In the genomic region with DNA sequence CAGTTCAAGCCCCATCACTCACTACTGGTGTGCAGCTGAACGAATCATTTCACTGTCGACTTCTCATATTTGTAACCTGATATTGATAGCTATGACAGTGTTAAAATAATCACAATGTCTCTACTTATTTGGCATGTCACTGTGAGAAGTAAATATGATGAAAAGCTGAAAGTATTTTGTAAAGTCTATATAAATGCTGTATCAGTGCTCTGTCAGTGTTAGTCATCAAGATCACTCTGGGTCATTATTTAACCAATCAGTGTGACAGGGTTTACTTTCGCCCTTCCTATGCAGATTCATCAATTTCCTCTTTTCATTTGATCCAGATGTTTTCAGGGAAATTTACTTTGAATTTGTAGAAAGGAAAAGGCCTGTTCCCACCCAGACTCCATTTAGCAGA, we compare ENCODE assay signal across 1 cellular context.
TF ChIP-seq lines count a peak whose summit lies in the region.

No MANE protein-coding gene starts in this region.

TF ChIP-seq in GM23338, 12 proteins besides CTCF, POLR2A, EP300 and RAD21:
- TF ChIP-seq CREB1 (CRISPR knock-in tag; IDR thresholded peaks at IDR 0.05; ENCODE audit: low read depth) (no peak), EZH2phosphoT487 (IDR thresholded peaks at IDR 0.05; ENCODE audit: unreplicated experiment) (no peak), EZH2 (IDR thresholded peaks at IDR 0.05; ENCODE audit: low read depth, unreplicated experiment) (no peak), ZNF331 (CRISPR knock-in tag; IDR thresholded peaks at IDR 0.05; ENCODE audit: low read depth) (no peak), STAT1 (IDR thresholded peaks at IDR 0.05; ENCODE audit: unreplicated experiment) (no peak), POLR2AphosphoS5 (IDR thresholded peaks at IDR 0.05; ENCODE audit: low read depth) (no peak), ZNF114 (CRISPR knock-in tag; IDR thresholded peaks at IDR 0.05) (no peak), ETS1 (IDR thresholded peaks at IDR 0.05) (no peak), JUNB (IDR thresholded peaks at IDR 0.05; ENCODE audit: unreplicated experiment) (no peak), NANOG (IDR thresholded peaks at IDR 0.05; ENCODE audit: borderline replicate concordance) (no peak)
- TF ChIP-seq, protein P1, sequence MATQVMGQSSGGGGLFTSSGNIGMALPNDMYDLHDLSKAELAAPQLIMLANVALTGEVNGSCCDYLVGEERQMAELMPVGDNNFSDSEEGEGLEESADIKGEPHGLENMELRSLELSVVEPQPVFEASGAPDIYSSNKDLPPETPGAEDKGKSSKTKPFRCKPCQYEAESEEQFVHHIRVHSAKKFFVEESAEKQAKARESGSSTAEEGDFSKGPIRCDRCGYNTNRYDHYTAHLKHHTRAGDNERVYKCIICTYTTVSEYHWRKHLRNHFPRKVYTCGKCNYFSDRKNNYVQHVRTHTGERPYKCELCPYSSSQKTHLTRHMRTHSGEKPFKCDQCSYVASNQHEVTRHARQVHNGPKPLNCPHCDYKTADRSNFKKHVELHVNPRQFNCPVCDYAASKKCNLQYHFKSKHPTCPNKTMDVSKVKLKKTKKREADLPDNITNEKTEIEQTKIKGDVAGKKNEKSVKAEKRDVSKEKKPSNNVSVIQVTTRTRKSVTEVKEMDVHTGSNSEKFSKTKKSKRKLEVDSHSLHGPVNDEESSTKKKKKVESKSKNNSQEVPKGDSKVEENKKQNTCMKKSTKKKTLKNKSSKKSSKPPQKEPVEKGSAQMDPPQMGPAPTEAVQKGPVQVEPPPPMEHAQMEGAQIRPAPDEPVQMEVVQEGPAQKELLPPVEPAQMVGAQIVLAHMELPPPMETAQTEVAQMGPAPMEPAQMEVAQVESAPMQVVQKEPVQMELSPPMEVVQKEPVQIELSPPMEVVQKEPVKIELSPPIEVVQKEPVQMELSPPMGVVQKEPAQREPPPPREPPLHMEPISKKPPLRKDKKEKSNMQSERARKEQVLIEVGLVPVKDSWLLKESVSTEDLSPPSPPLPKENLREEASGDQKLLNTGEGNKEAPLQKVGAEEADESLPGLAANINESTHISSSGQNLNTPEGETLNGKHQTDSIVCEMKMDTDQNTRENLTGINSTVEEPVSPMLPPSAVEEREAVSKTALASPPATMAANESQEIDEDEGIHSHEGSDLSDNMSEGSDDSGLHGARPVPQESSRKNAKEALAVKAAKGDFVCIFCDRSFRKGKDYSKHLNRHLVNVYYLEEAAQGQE (IDR thresholded peaks at IDR 0.05; ENCODE audit: unreplicated experiment), result no peak
- TF ChIP-seq, protein P2, sequence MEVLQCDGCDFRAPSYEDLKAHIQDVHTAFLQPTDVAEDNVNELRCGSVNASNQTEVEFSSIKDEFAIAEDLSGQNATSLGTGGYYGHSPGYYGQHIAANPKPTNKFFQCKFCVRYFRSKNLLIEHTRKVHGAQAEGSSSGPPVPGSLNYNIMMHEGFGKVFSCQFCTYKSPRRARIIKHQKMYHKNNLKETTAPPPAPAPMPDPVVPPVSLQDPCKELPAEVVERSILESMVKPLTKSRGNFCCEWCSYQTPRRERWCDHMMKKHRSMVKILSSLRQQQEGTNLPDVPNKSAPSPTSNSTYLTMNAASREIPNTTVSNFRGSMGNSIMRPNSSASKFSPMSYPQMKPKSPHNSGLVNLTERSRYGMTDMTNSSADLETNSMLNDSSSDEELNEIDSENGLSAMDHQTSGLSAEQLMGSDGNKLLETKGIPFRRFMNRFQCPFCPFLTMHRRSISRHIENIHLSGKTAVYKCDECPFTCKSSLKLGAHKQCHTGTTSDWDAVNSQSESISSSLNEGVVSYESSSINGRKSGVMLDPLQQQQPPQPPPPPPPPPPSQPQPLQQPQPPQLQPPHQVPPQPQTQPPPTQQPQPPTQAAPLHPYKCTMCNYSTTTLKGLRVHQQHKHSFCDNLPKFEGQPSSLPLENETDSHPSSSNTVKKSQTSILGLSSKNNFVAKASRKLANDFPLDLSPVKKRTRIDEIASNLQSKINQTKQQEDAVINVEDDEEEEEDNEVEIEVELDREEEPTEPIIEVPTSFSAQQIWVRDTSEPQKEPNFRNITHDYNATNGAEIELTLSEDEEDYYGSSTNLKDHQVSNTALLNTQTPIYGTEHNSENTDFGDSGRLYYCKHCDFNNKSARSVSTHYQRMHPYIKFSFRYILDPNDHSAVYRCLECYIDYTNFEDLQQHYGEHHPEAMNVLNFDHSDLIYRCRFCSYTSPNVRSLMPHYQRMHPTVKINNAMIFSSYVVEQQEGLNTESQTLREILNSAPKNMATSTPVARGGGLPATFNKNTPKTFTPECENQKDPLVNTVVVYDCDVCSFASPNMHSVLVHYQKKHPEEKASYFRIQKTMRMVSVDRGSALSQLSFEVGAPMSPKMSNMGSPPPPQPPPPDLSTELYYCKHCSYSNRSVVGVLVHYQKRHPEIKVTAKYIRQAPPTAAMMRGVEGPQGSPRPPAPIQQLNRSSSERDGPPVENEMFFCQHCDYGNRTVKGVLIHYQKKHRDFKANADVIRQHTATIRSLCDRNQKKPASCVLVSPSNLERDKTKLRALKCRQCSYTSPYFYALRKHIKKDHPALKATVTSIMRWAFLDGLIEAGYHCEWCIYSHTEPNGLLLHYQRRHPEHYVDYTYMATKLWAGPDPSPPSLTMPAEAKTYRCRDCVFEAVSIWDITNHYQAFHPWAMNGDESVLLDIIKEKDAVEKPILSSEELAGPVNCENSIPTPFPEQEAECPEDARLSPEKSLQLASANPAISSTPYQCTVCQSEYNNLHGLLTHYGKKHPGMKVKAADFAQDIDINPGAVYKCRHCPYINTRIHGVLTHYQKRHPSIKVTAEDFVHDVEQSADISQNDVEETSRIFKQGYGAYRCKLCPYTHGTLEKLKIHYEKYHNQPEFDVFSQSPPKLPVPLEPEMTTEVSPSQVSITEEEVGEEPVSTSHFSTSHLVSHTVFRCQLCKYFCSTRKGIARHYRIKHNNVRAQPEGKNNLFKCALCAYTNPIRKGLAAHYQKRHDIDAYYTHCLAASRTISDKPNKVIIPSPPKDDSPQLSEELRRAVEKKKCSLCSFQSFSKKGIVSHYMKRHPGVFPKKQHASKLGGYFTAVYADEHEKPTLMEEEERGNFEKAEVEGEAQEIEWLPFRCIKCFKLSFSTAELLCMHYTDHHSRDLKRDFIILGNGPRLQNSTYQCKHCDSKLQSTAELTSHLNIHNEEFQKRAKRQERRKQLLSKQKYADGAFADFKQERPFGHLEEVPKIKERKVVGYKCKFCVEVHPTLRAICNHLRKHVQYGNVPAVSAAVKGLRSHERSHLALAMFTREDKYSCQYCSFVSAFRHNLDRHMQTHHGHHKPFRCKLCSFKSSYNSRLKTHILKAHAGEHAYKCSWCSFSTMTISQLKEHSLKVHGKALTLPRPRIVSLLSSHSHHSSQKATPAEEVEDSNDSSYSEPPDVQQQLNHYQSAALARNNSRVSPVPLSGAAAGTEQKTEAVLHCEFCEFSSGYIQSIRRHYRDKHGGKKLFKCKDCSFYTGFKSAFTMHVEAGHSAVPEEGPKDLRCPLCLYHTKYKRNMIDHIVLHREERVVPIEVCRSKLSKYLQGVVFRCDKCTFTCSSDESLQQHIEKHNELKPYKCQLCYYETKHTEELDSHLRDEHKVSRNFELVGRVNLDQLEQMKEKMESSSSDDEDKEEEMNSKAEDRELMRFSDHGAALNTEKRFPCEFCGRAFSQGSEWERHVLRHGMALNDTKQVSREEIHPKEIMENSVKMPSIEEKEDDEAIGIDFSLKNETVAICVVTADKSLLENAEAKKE (CRISPR knock-in tag; IDR thresholded peaks at IDR 0.05), result no peak
